8 cellular contexts compared by ENCODE assay signal in the genomic region with DNA sequence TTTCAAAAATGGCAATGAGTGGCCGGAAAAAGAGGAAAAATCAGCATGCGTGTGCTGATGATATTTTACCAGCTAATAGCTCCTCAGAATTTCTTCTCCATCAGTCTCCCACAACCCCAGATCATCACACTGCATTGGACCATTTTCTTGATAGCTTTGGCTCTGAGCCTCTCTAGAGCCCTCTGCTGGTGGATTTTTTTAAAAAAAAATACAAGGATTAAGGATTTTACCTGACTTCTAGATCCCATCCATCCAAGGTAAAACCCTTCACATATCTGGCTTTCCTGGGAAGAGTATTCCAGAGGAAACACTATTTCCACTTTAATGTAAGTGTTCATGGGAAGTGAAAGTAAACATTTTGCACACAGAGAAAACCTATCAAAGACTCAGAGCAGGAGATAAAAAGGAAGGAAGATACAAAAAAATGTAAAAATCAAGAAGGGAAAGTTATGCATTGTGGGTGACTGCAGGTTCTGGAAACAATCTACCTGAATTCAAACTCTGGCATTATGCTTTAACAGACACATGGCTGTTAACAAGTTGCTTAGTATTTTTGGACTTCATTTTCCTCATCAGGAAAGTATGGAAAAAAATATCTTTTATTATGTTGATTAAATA.
DNase-seq lines count a peak whose midpoint lies in the region; ATAC-seq, FAIRE-seq and TF ChIP-seq lines count a peak whose summit lies in the region.

No MANE protein-coding gene starts in this region.

- H3K27ac ChIP-seq in Karpas-422 (ENCODE audit: low read length): no peak overlapping the region
- H3K27ac ChIP-seq in neural progenitor cell: no peak overlapping the region

- H3K4me2 ChIP-seq in Karpas-422 (ENCODE audit: low read depth, low read length, poor library complexity, severe bottlenecking) (no peak overlapping the region), neural progenitor cell (no peak overlapping the region)

- H3K9ac ChIP-seq in Karpas-422 (ENCODE audit: low read length): no peak overlapping the region
- H3K9ac ChIP-seq in neural progenitor cell: no peak overlapping the region

- DNase-seq in GM06990 (ENCODE audit: extremely low read depth, insufficient read length): no peak
- peak; percentile 69 for DNase-seq in Karpas-422
- peak; percentile 27 for DNase-seq in bronchial epithelial cell (ENCODE audit: low read depth)
- peak; percentile 55 for DNase-seq in neural progenitor cell (ENCODE audit: low spot score)
- no peak for DNase-seq in stimulated activated CD4-positive, alpha-beta T cell treated with anti-CD3 and anti-CD28 coated beads, Interleukin-4, amount 100 ng/mL, for 24 hours
- no peak for DNase-seq in activated naive CD4-positive, alpha-beta T cell treated with anti-CD3 and anti-CD28 coated beads for 36 hours
- DNase-seq in NCI-H1436 treated with DMSO at 0.1 percent for 48 hours (lab: John Stamatoyannopoulos, UW): no peak

- ATAC-seq in GM19452 (IDR thresholded peaks at IDR 0.05; ENCODE audit: unreplicated experiment): no peak

- H3K27ac Mint-ChIP-seq in neural progenitor cell: no peak overlapping the region
- H3K27ac Mint-ChIP-seq in activated naive CD4-positive, alpha-beta T cell treated with anti-CD3 and anti-CD28 coated beads for 36 hours: no peak overlapping the region

- H4K20me1 ChIP-seq in Karpas-422 (ENCODE audit: insufficient read depth, low read depth, low read length): no peaks in the 10 kb centered on the region
- H4K20me1 ChIP-seq in neural progenitor cell (ENCODE audit: low read depth): no peaks in the 10 kb centered on the region

- H3K4me3 Mint-ChIP-seq in neural progenitor cell: no peak overlapping the region
- no peak overlapping the region for H3K4me3 Mint-ChIP-seq in activated naive CD4-positive, alpha-beta T cell treated with anti-CD3 and anti-CD28 coated beads for 36 hours

- H3K9me3 ChIP-seq in Karpas-422 (ENCODE audit: low read length): no peaks in the 10 kb centered on the region
- H3K9me3 ChIP-seq in neural progenitor cell (ENCODE audit: low read depth): no peaks in the 10 kb centered on the region

- no peak for FAIRE-seq in bronchial epithelial cell (lab: Jason Lieb, UNC)

- no peaks in the 10 kb centered on the region for H3K27me3 ChIP-seq in GM06990 (replicated peaks; ENCODE audit: control insufficient read depth, insufficient read depth, low read length)
- no peaks in the 10 kb centered on the region for H3K27me3 ChIP-seq in Karpas-422 (ENCODE audit: low read length)
- H3K27me3 ChIP-seq in bronchial epithelial cell (ENCODE audit: control insufficient read depth, insufficient read depth, low read length): no peaks in the 10 kb centered on the region
- H3K27me3 ChIP-seq in neural progenitor cell: no peaks in the 10 kb centered on the region

- H3K9me2 ChIP-seq in Karpas-422 (replicated peaks; ENCODE audit: insufficient read depth, low read length): no peaks in the 10 kb centered on the region

- H2AFZ ChIP-seq in Karpas-422 (ENCODE audit: low read length): no peak overlapping the region
- H2AFZ ChIP-seq in neural progenitor cell (replicated peaks): no peak overlapping the region

- intact Hi-C loops in activated naive CD4-positive, alpha-beta T cell treated with anti-CD3 and anti-CD28 coated beads for 36 hours (cut with micrococcal nuclease): no loop called here

- CTCF ChIA-PET in activated naive CD4-positive, alpha-beta T cell treated with anti-CD3 and anti-CD28 coated beads for 36 hours (lab: Charles Lee): interaction anchor here (0.7 to 1.4 kb wide), 6 partner anchors 11 to 721 kb away, joined by 3 to 4 read pairs (median 3); no protein-coding TSS in a partner anchor

- no peaks in the 10 kb centered on the region for H3K79me2 ChIP-seq in Karpas-422 (ENCODE audit: low read length)
- H3K79me2 ChIP-seq in neural progenitor cell (ENCODE audit: low read depth): no peaks in the 10 kb centered on the region

- H3K4me3 ChIP-seq in GM06990 (replicated peaks; ENCODE audit: low read depth, low read length): no peak overlapping the region
- H3K4me3 ChIP-seq in Karpas-422 (ENCODE audit: low read length): no peak overlapping the region
- H3K4me3 ChIP-seq in bronchial epithelial cell (ENCODE audit: low read depth, low read length): no peak overlapping the region
- no peak overlapping the region for H3K4me3 ChIP-seq in neural progenitor cell

- no peaks in the 10 kb centered on the region for H3K36me3 Mint-ChIP-seq in neural progenitor cell
- H3K36me3 Mint-ChIP-seq in activated naive CD4-positive, alpha-beta T cell treated with anti-CD3 and anti-CD28 coated beads for 36 hours (ENCODE audit: low read depth): no peaks in the 10 kb centered on the region

- H3K36me3 ChIP-seq in GM06990 (ENCODE audit: control insufficient read depth, insufficient read depth, low read length): no peaks in the 10 kb centered on the region
- no peaks in the 10 kb centered on the region for H3K36me3 ChIP-seq in Karpas-422 (ENCODE audit: insufficient read depth, low read length)
- no peaks in the 10 kb centered on the region for H3K36me3 ChIP-seq in bronchial epithelial cell (ENCODE audit: control insufficient read depth, insufficient read depth, low read length)
- H3K36me3 ChIP-seq in neural progenitor cell: no peaks in the 10 kb centered on the region

- H3F3A ChIP-seq in neural progenitor cell (ENCODE audit: low read depth): no peaks in the 10 kb centered on the region

- TF ChIP-seq CTCF in GM06990 (IDR thresholded peaks at IDR 0.05; ENCODE audit: insufficient read depth, low read length, poor library complexity, severe bottlenecking) (peak; percentile 57), bronchial epithelial cell (IDR thresholded peaks at IDR 0.05; ENCODE audit: insufficient read depth, low read length, severe bottlenecking) (peak; percentile 49), neural progenitor cell (IDR thresholded peaks at IDR 0.05) (peak; percentile 69)

- H3K4me1 ChIP-seq in Karpas-422 (ENCODE audit: low read length) (no peaks in the 10 kb centered on the region), neural progenitor cell (no peaks in the 10 kb centered on the region)

- H3K4me1 Mint-ChIP-seq in neural progenitor cell: no peaks in the 10 kb centered on the region
- H3K4me1 Mint-ChIP-seq in activated naive CD4-positive, alpha-beta T cell treated with anti-CD3 and anti-CD28 coated beads for 36 hours (ENCODE audit: low read depth): no peaks in the 10 kb centered on the region

- H3K9me3 Mint-ChIP-seq in neural progenitor cell: peaks cover 4% of the 10 kb centered on the region
- peaks cover 15% of the 10 kb centered on the region for H3K9me3 Mint-ChIP-seq in activated naive CD4-positive, alpha-beta T cell treated with anti-CD3 and anti-CD28 coated beads for 36 hours

- H3K27me3 Mint-ChIP-seq in neural progenitor cell (ENCODE audit: insufficient read depth, low read depth): no peaks in the 10 kb centered on the region
- no peaks in the 10 kb centered on the region for H3K27me3 Mint-ChIP-seq in activated naive CD4-positive, alpha-beta T cell treated with anti-CD3 and anti-CD28 coated beads for 36 hours (ENCODE audit: low read depth)

Comparison
In these comparisons a context has a peak if more than half of its experiments do, and no peak if none do; other contexts are left out.
1. DNase-seq: peak in Karpas-422 (single experiment), bronchial epithelial cell (single experiment) and neural progenitor cell (single experiment); none in GM06990 (single experiment), stimulated activated CD4-positive, alpha-beta T cell treated with anti-CD3 and anti-CD28 coated beads, Interleukin-4, amount 100 ng/mL, for 24 hours (single experiment), activated naive CD4-positive, alpha-beta T cell treated with anti-CD3 and anti-CD28 coated beads for 36 hours (single experiment) and NCI-H1436 treated with DMSO at 0.1 percent for 48 hours (single experiment).
2. Peak in every context shown above with its lines, with median percentiles within 50 percentile points of each other: CTCF ChIP-seq.